1 cellular context compared by ENCODE assay signal in the genomic region with DNA sequence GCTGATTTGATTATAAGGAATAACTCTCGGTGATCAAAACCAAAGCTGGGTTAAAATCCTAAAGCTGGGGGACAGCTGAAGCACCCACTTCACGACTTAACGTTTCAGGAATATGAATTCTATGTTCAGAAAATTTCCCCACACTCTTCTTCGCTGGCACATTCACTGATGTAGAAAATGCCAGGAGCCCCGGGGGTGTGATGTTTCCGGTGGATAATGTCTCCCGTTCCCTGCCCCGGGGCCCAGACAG.
TF ChIP-seq lines count a peak whose summit lies in the region.

No MANE protein-coding gene starts in this region.

TF ChIP-seq in SK-N-SH treated with all-trans-retinoic acid at 6 μM for 48 hours, 23 proteins besides CTCF, POLR2A, EP300 and RAD21 (continued from another document):
- TF ChIP-seq, protein P1, sequence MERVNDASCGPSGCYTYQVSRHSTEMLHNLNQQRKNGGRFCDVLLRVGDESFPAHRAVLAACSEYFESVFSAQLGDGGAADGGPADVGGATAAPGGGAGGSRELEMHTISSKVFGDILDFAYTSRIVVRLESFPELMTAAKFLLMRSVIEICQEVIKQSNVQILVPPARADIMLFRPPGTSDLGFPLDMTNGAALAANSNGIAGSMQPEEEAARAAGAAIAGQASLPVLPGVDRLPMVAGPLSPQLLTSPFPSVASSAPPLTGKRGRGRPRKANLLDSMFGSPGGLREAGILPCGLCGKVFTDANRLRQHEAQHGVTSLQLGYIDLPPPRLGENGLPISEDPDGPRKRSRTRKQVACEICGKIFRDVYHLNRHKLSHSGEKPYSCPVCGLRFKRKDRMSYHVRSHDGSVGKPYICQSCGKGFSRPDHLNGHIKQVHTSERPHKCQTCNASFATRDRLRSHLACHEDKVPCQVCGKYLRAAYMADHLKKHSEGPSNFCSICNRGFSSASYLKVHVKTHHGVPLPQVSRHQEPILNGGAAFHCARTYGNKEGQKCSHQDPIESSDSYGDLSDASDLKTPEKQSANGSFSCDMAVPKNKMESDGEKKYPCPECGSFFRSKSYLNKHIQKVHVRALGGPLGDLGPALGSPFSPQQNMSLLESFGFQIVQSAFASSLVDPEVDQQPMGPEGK (CRISPR knock-in tag; IDR thresholded peaks at IDR 0.05; ENCODE audit: borderline replicate concordance): no peak
